ENCODE assay signal across 9 cellular contexts in the genomic region with DNA sequence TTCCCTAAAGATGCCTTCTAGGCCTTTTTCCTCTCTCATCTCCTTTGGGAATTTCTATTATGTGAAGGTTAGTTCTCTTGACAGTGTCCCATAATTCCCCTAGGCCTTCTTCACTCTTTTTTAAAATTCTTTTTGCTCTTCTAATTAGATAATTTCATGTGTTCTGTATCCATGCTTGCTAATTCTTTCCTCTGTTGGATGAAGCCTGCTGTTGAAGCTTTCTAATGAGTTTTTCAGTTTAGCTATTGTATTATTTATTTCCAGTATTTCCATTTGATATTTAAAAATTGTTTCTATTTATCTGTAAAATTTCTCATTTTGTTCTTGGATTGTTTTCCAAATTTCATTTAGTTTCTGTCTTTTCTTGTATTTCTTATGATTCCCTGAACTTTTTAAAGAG. TPM values are rescaled to one million over a fixed set of nuclear protein-coding genes. Genes with fewer than 3 reads are reported as not detected.
"Had no signal": no experiment of that assay in that cellular context is flagged by ENCODE, and none has a peak within 500 bp of the region (broad histone marks: within the 10 kb centered on the region; RNA-seq: fewer than 3 reads in every experiment).

No MANE protein-coding gene starts in this region.

- ATAC-seq: GM23338 had no signal

- H3K4me3 ChIP-seq: GM23338 had no signal

- FAIRE-seq: H1, H54, HTR-8/SVneo had no signal

- DNase-seq: H9, HCEC 1CT, KG1 had no signal

- H3K4me2 ChIP-seq: GM23338 had no signal

- H2AFZ ChIP-seq: GM23338 had no signal

RNA-seq across cellular contexts. Expression of a gene that starts 28.5 kb away (rescaled TPM):
- total RNA-seq: GM23338, HT-29 had no signal
- polyA plus RNA-seq: GM23338, IgD-negative memory B cell had no signal
